Comparison of ENCODE assay signal across 14 cellular contexts in genomic region chr10:97138174-97138573, GRCh38. TPM values are rescaled to one million over a fixed set of nuclear protein-coding genes. Genes with fewer than 3 reads are reported as not detected.
DNase-seq lines count a peak whose midpoint lies in the region; ATAC-seq and TF ChIP-seq lines count a peak whose summit lies in the region.
"Had no signal": no experiment of that assay in that cellular context is flagged by ENCODE, and none has a peak within 500 bp of the region (broad histone marks: within the 10 kb centered on the region; RNA-seq: fewer than 3 reads in every experiment).

No MANE protein-coding gene starts in this region.

- peaks cover 28% of the 10 kb centered on the region for H3K4me1 Mint-ChIP-seq in GM23338
- H3K4me1 Mint-ChIP-seq: B cell had no signal

- no peaks in the 10 kb centered on the region for H4K20me1 ChIP-seq in GM23338 (replicated peaks; ENCODE audit: insufficient read depth)

- H3K36me3 ChIP-seq in A673 (ENCODE audit: insufficient read depth, low read length, poor library complexity, severe bottlenecking) = no peaks in the 10 kb centered on the region
- H3K36me3 ChIP-seq in GM23338 (ENCODE audit: insufficient read depth) = no peaks in the 10 kb centered on the region
- H3K36me3 ChIP-seq in right atrium auricular region = no peaks in the 10 kb centered on the region
- H3K36me3 ChIP-seq in ascending aorta = no peaks in the 10 kb centered on the region
- H3K36me3 ChIP-seq: tibial nerve had no signal

- H3K9me3 ChIP-seq in A673 (ENCODE audit: low read depth, low read length, poor library complexity, severe bottlenecking) (no peaks in the 10 kb centered on the region), right atrium auricular region (no peaks in the 10 kb centered on the region), ascending aorta (no peaks in the 10 kb centered on the region)
- H3K9me3 ChIP-seq: tibial nerve had no signal

- intact Hi-C loops in A673 (cut with micrococcal nuclease; ENCODE audit: unreplicated experiment) = no loop called here
- intact Hi-C loops in ascending aorta (cut with DNase I) = no loop called here

- H3K27me3 Mint-ChIP-seq in GM23338 (ENCODE audit: insufficient read depth, low read depth, poor library complexity) = peaks cover 6% of the 10 kb centered on the region

- H3K27ac ChIP-seq in A673 (ENCODE audit: low read depth, low read length, poor library complexity, severe bottlenecking) = no peak overlapping the region
- H3K27ac ChIP-seq in GM23338 (ENCODE audit: low read depth) = no peak overlapping the region
- H3K27ac ChIP-seq in right atrium auricular region = no peak overlapping the region
- no peak overlapping the region for H3K27ac ChIP-seq in ascending aorta
- H3K27ac ChIP-seq: tibial nerve had no signal

- POLR2A ChIA-PET in A673 (lab: Charles Lee; ENCODE audit: low non-redundant PET) = no interaction called here

- 0 out of 2 replicates have a peak overlapping the region, but pooled peaks have one; percentile 11 for H2AFZ ChIP-seq in GM23338

- no peak overlapping the region for H3K4me2 ChIP-seq in GM23338

- no peak overlapping the region for H3K4me3 Mint-ChIP-seq in GM23338
- H3K4me3 Mint-ChIP-seq: B cell, mesothelial cell of epicardium had no signal

- H3K9me2 ChIP-seq in GM23338 (ENCODE audit: insufficient read depth) = no peaks in the 10 kb centered on the region

- H3K36me3 Mint-ChIP-seq in GM23338 (ENCODE audit: low read depth) = no peaks in the 10 kb centered on the region
- H3K36me3 Mint-ChIP-seq: mesothelial cell of epicardium had no signal

- H3K27me3 ChIP-seq in A673 (replicated peaks; ENCODE audit: insufficient read depth, low read depth, low read length, poor library complexity) (peaks cover 7% of the 10 kb centered on the region), GM23338 (ENCODE audit: insufficient read depth) (no peaks in the 10 kb centered on the region), right atrium auricular region (no peaks in the 10 kb centered on the region), ascending aorta (no peaks in the 10 kb centered on the region)

- BruUV-seq in A673 (replicated peaks; lab: Mats Ljungman, UMichigan) = no TSS peak

- no peak for DNase-seq in A673 (ENCODE audit: low spot score)
- DNase-seq in GM23338 (ENCODE audit: low spot score) = peak; percentile 67
- DNase-seq in SK-MEL-5 (ENCODE audit: low read depth, low spot score) = peak; percentile 7
- DNase-seq in left lobe of liver (ENCODE audit: low spot score) = peak; percentile 64
- DNase-seq in right atrium auricular region (ENCODE audit: low spot score) = no peak
- DNase-seq in NCI-H446 (lab: John Stamatoyannopoulos, UW) = no peak
- DNase-seq in ascending aorta (ENCODE audit: low spot score in 2 of 2) = no peak
- DNase-seq: effector CD8-positive, alpha-beta T cell; NCI-H1105; OCI-M1 had no signal

- H3K27ac Mint-ChIP-seq in GM23338 = no peak overlapping the region
- H3K27ac Mint-ChIP-seq: B cell, mesothelial cell of epicardium had no signal

- TF ChIP-seq CTCF in A673 (conservative IDR thresholded peaks at IDR 0.05; ENCODE audit: low read depth, low read length) (peak; percentile 31; the same call in 1 of the 2 replicates), GM23338 (conservative IDR thresholded peaks at IDR 0.05; ENCODE audit: low read depth in 2 of 2) (peak; percentile 60 to 87), right atrium auricular region (IDR thresholded peaks at IDR 0.05) (no peak), ascending aorta (IDR thresholded peaks at IDR 0.05) (no peak)

- peaks cover 6% of the 10 kb centered on the region for H3K4me1 ChIP-seq in A673 (ENCODE audit: insufficient read depth, low read length, poor library complexity, severe bottlenecking)
- H3K4me1 ChIP-seq in GM23338 (ENCODE audit: insufficient read depth) = peaks cover 15% of the 10 kb centered on the region
- H3K4me1 ChIP-seq in right atrium auricular region = no peaks in the 10 kb centered on the region
- H3K4me1 ChIP-seq in ascending aorta = no peaks in the 10 kb centered on the region
- H3K4me1 ChIP-seq: tibial nerve had no signal

- H3K9me3 Mint-ChIP-seq in GM23338 = no peaks in the 10 kb centered on the region

- H3K4me3 ChIP-seq in A673 (ENCODE audit: low read depth, low read length, poor library complexity, severe bottlenecking) (no peak overlapping the region), GM23338 (no peak overlapping the region), right atrium auricular region (no peak overlapping the region), ascending aorta (no peak overlapping the region)
- H3K4me3 ChIP-seq: tibial nerve had no signal

- in situ Hi-C loops in SK-MEL-5 (cut with HindIII; ENCODE audit: low pct_unique_long_range_greater_than_20kb, low sequenced_read_pairs) = no loop called here

- CTCF ChIA-PET in A673 (lab: Charles Lee) = no interaction called here

- H3F3A ChIP-seq in GM23338 (replicated peaks; ENCODE audit: low read depth) = no peaks in the 10 kb centered on the region

- ATAC-seq in GM23338 = peak; percentile 56
- ATAC-seq in left lobe of liver = peak; percentile 99
- no peak for ATAC-seq in HG02870 (IDR thresholded peaks at IDR 0.05; ENCODE audit: unreplicated experiment)

- H3K79me2 ChIP-seq in GM23338 (replicated peaks; ENCODE audit: insufficient read depth) = no peaks in the 10 kb centered on the region

TF ChIP-seq in GM23338, 12 proteins besides CTCF, POLR2A, EP300 and RAD21 (continues in another document):
- TF ChIP-seq REST (IDR thresholded peaks at IDR 0.05; ENCODE audit: unreplicated experiment) (no peak), ZNF114 (CRISPR knock-in tag; IDR thresholded peaks at IDR 0.05) (no peak), POLR2AphosphoS5 (IDR thresholded peaks at IDR 0.05; ENCODE audit: low read depth) (no peak)

RNA-seq across cellular contexts. Expression of gene SLIT1, which starts 47.6 kb away (rescaled TPM):
- total RNA-seq in A673 (2021) (0.43 and 0.66 TPM in 2 replicates), left lobe of liver (0.08 TPM), right atrium auricular region (not detected), ascending aorta (not detected)
- 1.7 and 2.0 TPM in 2 replicates for total RNA-seq in GM23338 (2014; rRNA removed; shearing (Covaris generic))
- polyA plus RNA-seq in GM23338 (2016; fragmentation: Nextera tagmentation; extraction: Ambion mirVana) = 0.37 and 0.76 TPM in 2 replicates
- 0.11 TPM in 1 of 2 replicates, not detected in the other for total RNA-seq in SK-MEL-5 (2014; rRNA removed; shearing (Covaris generic))
- 0.01 and 0.10 TPM in 2 replicates for polyA plus RNA-seq in SK-MEL-5 (2015; cell fraction: cytosol; rRNA removed)
- polyA plus RNA-seq in SK-MEL-5 (2015; cell fraction: nucleus; rRNA removed) = 0.03 and 0.12 TPM in 2 replicates

Comparison
In these comparisons a context has a peak if more than half of its experiments do, and no peak if none do; other contexts are left out.
1. DNase-seq: peak in GM23338 (single experiment), SK-MEL-5 (single experiment) and left lobe of liver (single experiment); none in A673 (single experiment), right atrium auricular region (single experiment), NCI-H446 (0 of 2) and ascending aorta (0 of 2).
2. CTCF ChIP-seq: peak in A673 (single experiment) and GM23338 (2 of 2); none in right atrium auricular region (0 of 2) and ascending aorta (0 of 3).